In genomic region chr4:187010052-187010451, GRCh38 we compare ENCODE assay signal across 21 cellular contexts.
"Had no signal": no experiment of that assay in that cellular context is flagged by ENCODE, and none has a peak within 500 bp of the region (broad histone marks: within the 10 kb centered on the region; RNA-seq: fewer than 3 reads in every experiment).

No MANE protein-coding gene starts in this region.

- H3K9me3 ChIP-seq: breast epithelium, heart left ventricle, neutrophil, stomach, uterus had no signal

- H3K27ac ChIP-seq: breast epithelium, epithelial cell of prostate, heart left ventricle, neutrophil, parathyroid adenoma, stomach, uterus had no signal

- H3K79me2 ChIP-seq: parathyroid adenoma had no signal

- H2AFZ ChIP-seq: parathyroid adenoma had no signal

- H3K4me3 Mint-ChIP-seq: activated CD4-positive, alpha-beta memory T cell treated with anti-CD3 and anti-CD28 coated beads for 36 hours; activated naive CD4-positive, alpha-beta T cell treated with anti-CD3 and anti-CD28 coated beads for 36 hours; activated naive CD8-positive, alpha-beta T cell treated with anti-CD3 and anti-CD28 coated beads, Interleukin-2, amount 10 ng/mL, durations not matched to agents 7 days and 5 days; endodermal cell; memory B cell; nephron had no signal

- H3K9me3 Mint-ChIP-seq: activated CD4-positive, alpha-beta memory T cell treated with anti-CD3 and anti-CD28 coated beads for 36 hours; endodermal cell had no signal

- H3K36me3 ChIP-seq: breast epithelium, heart left ventricle, neutrophil, stomach, uterus had no signal

- H3K27me3 Mint-ChIP-seq: activated CD4-positive, alpha-beta memory T cell treated with anti-CD3 and anti-CD28 coated beads for 36 hours; activated naive CD8-positive, alpha-beta T cell treated with anti-CD3 and anti-CD28 coated beads, Interleukin-2, amount 10 ng/mL, durations not matched to agents 7 days and 5 days; memory B cell had no signal

- H3K4me1 Mint-ChIP-seq: activated naive CD8-positive, alpha-beta T cell treated with anti-CD3 and anti-CD28 coated beads, Interleukin-2, amount 10 ng/mL, durations not matched to agents 7 days and 5 days; endodermal cell; memory B cell had no signal

- H3K27ac Mint-ChIP-seq: activated CD4-positive, alpha-beta memory T cell treated with anti-CD3 and anti-CD28 coated beads for 36 hours; activated naive CD4-positive, alpha-beta T cell treated with anti-CD3 and anti-CD28 coated beads for 36 hours; activated naive CD8-positive, alpha-beta T cell treated with anti-CD3 and anti-CD28 coated beads, Interleukin-2, amount 10 ng/mL, durations not matched to agents 7 days and 5 days; endodermal cell; memory B cell; nephron had no signal

- H3K9ac ChIP-seq: parathyroid adenoma had no signal

- H3K27me3 ChIP-seq: breast epithelium, heart left ventricle, neutrophil, stomach, uterus had no signal

- H3K4me1 ChIP-seq: breast epithelium, heart left ventricle, parathyroid adenoma, stomach, uterus had no signal

- H3K4me3 ChIP-seq: breast epithelium, heart left ventricle, stomach, uterus had no signal

- H3K36me3 Mint-ChIP-seq: activated CD4-positive, alpha-beta memory T cell treated with anti-CD3 and anti-CD28 coated beads for 36 hours; activated naive CD8-positive, alpha-beta T cell treated with anti-CD3 and anti-CD28 coated beads, Interleukin-2, amount 10 ng/mL, durations not matched to agents 7 days and 5 days; memory B cell had no signal

- DNase-seq: activated CD4-positive, alpha-beta memory T cell treated with anti-CD3 and anti-CD28 coated beads for 36 hours; activated CD4-positive, alpha-beta T cell treated with anti-CD3 and anti-CD28 coated beads for 48 hours; activated naive CD4-positive, alpha-beta T cell treated with anti-CD3 and anti-CD28 coated beads for 36 hours; activated naive CD8-positive, alpha-beta T cell treated with anti-CD3 and anti-CD28 coated beads, Interleukin-2, amount 10 ng/mL, durations not matched to agents 7 days and 5 days; activated T-cell treated with anti-CD3 and anti-CD28 coated beads, Interleukin-2, amount 50 U/mL, for 48 hours; anterior cingulate cortex; cerebellar nuclear complex; cortex of kidney; endodermal cell; heart left ventricle; kidney; right cardiac atrium; stimulated activated CD4-positive, alpha-beta T cell treated with anti-CD3 and anti-CD28 coated beads, Interleukin-12 subunit alpha, Interleukin-12 subunit beta, amount 100 ng/mL, for 4 hours; stomach; uterus had no signal
